ENCODE assay signal across 8 cellular contexts in genomic region chr1:235128453-235129328, GRCh38. TPM values are rescaled to one million over a fixed set of nuclear protein-coding genes. Genes with fewer than 3 reads are reported as not detected.
DNase-seq lines count a peak whose midpoint lies in the region; ATAC-seq and TF ChIP-seq lines count a peak whose summit lies in the region.

Gene TOMM20 (minus strand): TSS chr1:235128837. CDS start chr1:235128715, 122 bp downstream.

- H3K9me3 ChIP-seq in SK-N-SH (no peaks in the 10 kb centered on the region), testis (no peaks in the 10 kb centered on the region)

- WGBS in SK-N-SH (ENCODE audit: low lambda C conversion rate), result 4% methylated on average over 33 of the region's 67 CpGs
- WGBS in testis, 2 donors, result 1 to 2% methylated on average over 12 to 64 of the region's 67 CpGs

- peak within 1 kb of the TSS; percentile 76 for H3K4me2 ChIP-seq in SK-N-SH

- no peak for TF ChIP-seq CTCF in GM06990 (IDR thresholded peaks at IDR 0.05; ENCODE audit: insufficient read depth, low read length, poor library complexity, severe bottlenecking)
- TF ChIP-seq CTCF in SK-N-SH (IDR thresholded peaks at IDR 0.05), result peak; percentile 16; the same call in 1 of the 2 replicates
- no peak for TF ChIP-seq CTCF in omental fat pad (IDR thresholded peaks at IDR 0.05)
- no peak for TF ChIP-seq CTCF in testis (IDR thresholded peaks at IDR 0.05)

- CTCF ChIA-PET in SK-N-SH (lab: Yijun Ruan, JAX), result interaction anchor here (1.1 to 1.4 kb wide), 2 partner anchors 23 to 24 kb away, joined by 3 to 4 read pairs; no protein-coding TSS in a partner anchor

- intact Hi-C loops in testis (cut with DNase I; ENCODE audit: low total_unique reads), result no loop called here

- no peak for TF ChIP-seq POLR2A in testis (IDR thresholded peaks at IDR 0.05)

- peaks cover 49% of the 10 kb centered on the region for H3K79me2 ChIP-seq in SK-N-SH (ENCODE audit: insufficient read depth)

- H3K4me1 ChIP-seq in SK-N-SH (ENCODE audit: control insufficient read depth in 1 of 2, insufficient read depth in 2 of 2, low read depth in 1 of 2, low read length in 1 of 2) (peaks cover 5 to 9% of the 10 kb centered on the region in 2 experiments; a peak in 3 of 4 replicates), testis (peaks cover 6% of the 10 kb centered on the region)

- no peaks in the 10 kb centered on the region for H3K27me3 ChIP-seq in GM06990 (replicated peaks; ENCODE audit: control insufficient read depth, insufficient read depth, low read length)
- H3K27me3 ChIP-seq in SK-N-SH (ENCODE audit: insufficient read depth), result no peaks in the 10 kb centered on the region
- H3K27me3 ChIP-seq in testis, result no peaks in the 10 kb centered on the region

- peak; percentile 93 for ATAC-seq in HG02571 (IDR thresholded peaks at IDR 0.05; ENCODE audit: unreplicated experiment)
- ATAC-seq in omental fat pad (ENCODE audit: low FRiP score), result peak; percentile 100

- H3K36me3 ChIP-seq in GM06990 (ENCODE audit: control insufficient read depth, insufficient read depth, low read length), result peaks cover 3% of the 10 kb centered on the region; the same call in 1 of the 2 replicates
- H3K36me3 ChIP-seq in SK-N-SH (replicated peaks in 1 of 2; ENCODE audit: control insufficient read depth in 1 of 2, insufficient read depth in 2 of 2, low read length in 1 of 2), result peaks cover 18 to 24% of the 10 kb centered on the region in 2 experiments
- H3K36me3 ChIP-seq in testis (ENCODE audit: low read depth, missing control alignments), result no peaks in the 10 kb centered on the region

- H3F3A ChIP-seq in SK-N-SH (replicated peaks; ENCODE audit: insufficient read depth), result peaks cover 34% of the 10 kb centered on the region

- POLR2A ChIA-PET in SK-N-SH (lab: Yijun Ruan, JAX), result interaction anchor here (0.5 to 1.4 kb wide), 6 partner anchors 11 to 1892 kb away, joined by 3 to 10 read pairs (median 4); partner anchors contain the start of genes B3GALNT2 and RBM34

- TF ChIP-seq RAD21 in SK-N-SH (IDR thresholded peaks at IDR 0.05; ENCODE audit: low read length), result no peak

- peak within 1 kb of the TSS; percentile 100 for H3K4me3 ChIP-seq in GM06990 (replicated peaks; ENCODE audit: low read depth, low read length)
- peak within 1 kb of the TSS; percentile 70 to 75 for H3K4me3 ChIP-seq in SK-N-SH (ENCODE audit: low read depth in 2 of 2, low read length in 1 of 2)
- peak within 1 kb of the TSS; percentile 92 to 93 for H3K4me3 ChIP-seq in testis

- TF ChIP-seq EP300 in SK-N-SH (IDR thresholded peaks at IDR 0.05; ENCODE audit: borderline replicate concordance in 1 of 2, low read depth in 1 of 2, low read length in 1 of 2), result no peak; a peak in 2 of 4 replicates

- peak; percentile 99 for DNase-seq in GM06990 (ENCODE audit: extremely low read depth, insufficient read length)
- DNase-seq in NCI-H1048 (lab: John Stamatoyannopoulos, UW), result peak; percentile 100
- DNase-seq in SK-N-SH, result peak; percentile 97
- DNase-seq in activated naive CD4-positive, alpha-beta T cell treated with anti-CD3 and anti-CD28 coated beads, Interleukin-2, amount 50 U/mL, for 16 hours, result peak; percentile 94
- peak; percentile 88 for DNase-seq in glomerular endothelial cell (ENCODE audit: extremely low read depth, low read depth, low spot score)
- DNase-seq in omental fat pad (ENCODE audit: low spot score), result peak; percentile 74
- DNase-seq in testis, result peak; percentile 97

- peak within 1 kb of the TSS; percentile 95 for H2AFZ ChIP-seq in SK-N-SH (ENCODE audit: low read depth)

- peaks cover 40% of the 10 kb centered on the region for H4K20me1 ChIP-seq in SK-N-SH (ENCODE audit: insufficient read depth)

- H3K27ac ChIP-seq in SK-N-SH (ENCODE audit: low read depth in 2 of 2, low read length in 1 of 2) (peak within 1 kb of the TSS; percentile 81 to 90), testis (peak within 1 kb of the TSS; percentile 79 to 87)

- H3K9ac ChIP-seq in SK-N-SH, result peak within 1 kb of the TSS; percentile 84

- no peaks in the 10 kb centered on the region for H3K9me2 ChIP-seq in SK-N-SH

TF ChIP-seq in SK-N-SH, 30 proteins besides CTCF, POLR2A, EP300 and RAD21 (continues in another document):
- TF ChIP-seq GABPA (IDR thresholded peaks at IDR 0.05; ENCODE audit: low read depth) (peak; percentile 80), GATA2 (CRISPR knock-in tag; IDR thresholded peaks at IDR 0.05) (no peak), FOXM1 (IDR thresholded peaks at IDR 0.05; ENCODE audit: low read depth) (no peak), RFX5 (IDR thresholded peaks at IDR 0.05; ENCODE audit: low read length) (no peak), FOSL2 (IDR thresholded peaks at IDR 0.05; ENCODE audit: borderline replicate concordance, low read depth) (no peak), FOXJ3 (CRISPR knock-in tag; IDR thresholded peaks at IDR 0.05) (peak; percentile 62; the same call in 1 of the 2 replicates), JUND (IDR thresholded peaks at IDR 0.05) (no peak), RXRA (IDR thresholded peaks at IDR 0.05; ENCODE audit: borderline replicate concordance, low read depth) (no peak), TCF12 (IDR thresholded peaks at IDR 0.05) (no peak), TAF1 (IDR thresholded peaks at IDR 0.05; ENCODE audit: borderline replicate concordance, low read depth, low read length) (peak; percentile 89; the same call in 1 of the 2 replicates), TEAD4 (IDR thresholded peaks at IDR 0.05; ENCODE audit: borderline replicate concordance, insufficient read depth) (no peak), YY1 (IDR thresholded peaks at IDR 0.05; ENCODE audit: low read depth) (peak; percentile 72; the same call in 1 of the 2 replicates), PBX3 (IDR thresholded peaks at IDR 0.05) (no peak), NFIC (IDR thresholded peaks at IDR 0.05; ENCODE audit: borderline replicate concordance) (no peak)
- TF ChIP-seq, protein P1, sequence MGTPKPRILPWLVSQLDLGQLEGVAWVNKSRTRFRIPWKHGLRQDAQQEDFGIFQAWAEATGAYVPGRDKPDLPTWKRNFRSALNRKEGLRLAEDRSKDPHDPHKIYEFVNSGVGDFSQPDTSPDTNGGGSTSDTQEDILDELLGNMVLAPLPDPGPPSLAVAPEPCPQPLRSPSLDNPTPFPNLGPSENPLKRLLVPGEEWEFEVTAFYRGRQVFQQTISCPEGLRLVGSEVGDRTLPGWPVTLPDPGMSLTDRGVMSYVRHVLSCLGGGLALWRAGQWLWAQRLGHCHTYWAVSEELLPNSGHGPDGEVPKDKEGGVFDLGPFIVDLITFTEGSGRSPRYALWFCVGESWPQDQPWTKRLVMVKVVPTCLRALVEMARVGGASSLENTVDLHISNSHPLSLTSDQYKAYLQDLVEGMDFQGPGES (IDR thresholded peaks at IDR 0.05; ENCODE audit: low read depth, low read length), result no peak
- TF ChIP-seq, protein P2, sequence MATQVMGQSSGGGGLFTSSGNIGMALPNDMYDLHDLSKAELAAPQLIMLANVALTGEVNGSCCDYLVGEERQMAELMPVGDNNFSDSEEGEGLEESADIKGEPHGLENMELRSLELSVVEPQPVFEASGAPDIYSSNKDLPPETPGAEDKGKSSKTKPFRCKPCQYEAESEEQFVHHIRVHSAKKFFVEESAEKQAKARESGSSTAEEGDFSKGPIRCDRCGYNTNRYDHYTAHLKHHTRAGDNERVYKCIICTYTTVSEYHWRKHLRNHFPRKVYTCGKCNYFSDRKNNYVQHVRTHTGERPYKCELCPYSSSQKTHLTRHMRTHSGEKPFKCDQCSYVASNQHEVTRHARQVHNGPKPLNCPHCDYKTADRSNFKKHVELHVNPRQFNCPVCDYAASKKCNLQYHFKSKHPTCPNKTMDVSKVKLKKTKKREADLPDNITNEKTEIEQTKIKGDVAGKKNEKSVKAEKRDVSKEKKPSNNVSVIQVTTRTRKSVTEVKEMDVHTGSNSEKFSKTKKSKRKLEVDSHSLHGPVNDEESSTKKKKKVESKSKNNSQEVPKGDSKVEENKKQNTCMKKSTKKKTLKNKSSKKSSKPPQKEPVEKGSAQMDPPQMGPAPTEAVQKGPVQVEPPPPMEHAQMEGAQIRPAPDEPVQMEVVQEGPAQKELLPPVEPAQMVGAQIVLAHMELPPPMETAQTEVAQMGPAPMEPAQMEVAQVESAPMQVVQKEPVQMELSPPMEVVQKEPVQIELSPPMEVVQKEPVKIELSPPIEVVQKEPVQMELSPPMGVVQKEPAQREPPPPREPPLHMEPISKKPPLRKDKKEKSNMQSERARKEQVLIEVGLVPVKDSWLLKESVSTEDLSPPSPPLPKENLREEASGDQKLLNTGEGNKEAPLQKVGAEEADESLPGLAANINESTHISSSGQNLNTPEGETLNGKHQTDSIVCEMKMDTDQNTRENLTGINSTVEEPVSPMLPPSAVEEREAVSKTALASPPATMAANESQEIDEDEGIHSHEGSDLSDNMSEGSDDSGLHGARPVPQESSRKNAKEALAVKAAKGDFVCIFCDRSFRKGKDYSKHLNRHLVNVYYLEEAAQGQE (IDR thresholded peaks at IDR 0.05; ENCODE audit: low read depth, low read length), result no peak
- TF ChIP-seq, protein P3, sequence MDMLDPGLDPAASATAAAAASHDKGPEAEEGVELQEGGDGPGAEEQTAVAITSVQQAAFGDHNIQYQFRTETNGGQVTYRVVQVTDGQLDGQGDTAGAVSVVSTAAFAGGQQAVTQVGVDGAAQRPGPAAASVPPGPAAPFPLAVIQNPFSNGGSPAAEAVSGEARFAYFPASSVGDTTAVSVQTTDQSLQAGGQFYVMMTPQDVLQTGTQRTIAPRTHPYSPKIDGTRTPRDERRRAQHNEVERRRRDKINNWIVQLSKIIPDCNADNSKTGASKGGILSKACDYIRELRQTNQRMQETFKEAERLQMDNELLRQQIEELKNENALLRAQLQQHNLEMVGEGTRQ (IDR thresholded peaks at IDR 0.05; ENCODE audit: borderline replicate concordance, low read depth, low read length), result peak; percentile 69; the same call in 1 of the 2 replicates

RNA-seq across cellular contexts. Expression of gene TOMM20, which starts in this region (rescaled TPM):
- 71.3 and 86.2 TPM in 2 replicates for polyA plus RNA-seq in SK-N-SH (2012; rRNA removed)
- polyA plus RNA-seq in SK-N-SH (2012; cell fraction: cytosol; rRNA removed), result 127 and 146 TPM in 2 replicates
- polyA plus RNA-seq in SK-N-SH (2012; cell fraction: nucleus; rRNA removed), result 19.1 and 35.3 TPM in 2 replicates
- total RNA-seq in glomerular endothelial cell, result 78.8 and 97.5 TPM in 2 replicates
- 10 to 100 TPM; 73.6 to 91.7 (median 83.0) TPM for total RNA-seq in omental fat pad
- 10 to 100 TPM; 74.7 to 80.6 TPM for total RNA-seq in testis
- polyA plus RNA-seq in testis (ENCODE audit: insufficient read depth, low read depth, low replicate concordance), result 113 TPM

Comparison
In these comparisons a context has a peak if more than half of its experiments do, and no peak if none do; other contexts are left out.
1. Peak in every context shown above with its lines: DNase-seq, ATAC-seq, H3K4me3 ChIP-seq and H3K27ac ChIP-seq.